1 cellular context compared by ENCODE assay signal in the genomic region with DNA sequence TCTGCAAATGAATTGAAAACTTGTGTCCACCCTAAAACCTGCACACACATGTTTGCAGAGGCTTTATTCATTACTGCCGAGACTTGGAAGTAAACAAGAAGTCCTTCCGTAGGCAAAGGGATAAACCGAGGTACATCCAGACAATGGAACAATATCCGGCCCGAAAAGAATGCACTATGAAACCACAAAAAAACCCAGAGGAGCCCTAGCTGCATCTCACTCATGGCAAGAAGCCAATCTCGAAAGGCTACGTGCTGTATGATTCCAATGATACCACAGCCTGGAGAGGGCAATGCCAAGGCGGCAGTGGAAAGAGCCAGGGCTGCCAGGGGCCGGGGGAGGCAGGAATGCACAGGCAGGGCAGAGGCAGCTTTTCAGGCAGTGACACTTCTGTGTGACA.
TF ChIP-seq lines count a peak whose summit lies in the region.

No MANE protein-coding gene starts in this region.

TF ChIP-seq in GM23338, 12 proteins besides CTCF, POLR2A, EP300 and RAD21 (continued from another document):
- TF ChIP-seq, protein P1, sequence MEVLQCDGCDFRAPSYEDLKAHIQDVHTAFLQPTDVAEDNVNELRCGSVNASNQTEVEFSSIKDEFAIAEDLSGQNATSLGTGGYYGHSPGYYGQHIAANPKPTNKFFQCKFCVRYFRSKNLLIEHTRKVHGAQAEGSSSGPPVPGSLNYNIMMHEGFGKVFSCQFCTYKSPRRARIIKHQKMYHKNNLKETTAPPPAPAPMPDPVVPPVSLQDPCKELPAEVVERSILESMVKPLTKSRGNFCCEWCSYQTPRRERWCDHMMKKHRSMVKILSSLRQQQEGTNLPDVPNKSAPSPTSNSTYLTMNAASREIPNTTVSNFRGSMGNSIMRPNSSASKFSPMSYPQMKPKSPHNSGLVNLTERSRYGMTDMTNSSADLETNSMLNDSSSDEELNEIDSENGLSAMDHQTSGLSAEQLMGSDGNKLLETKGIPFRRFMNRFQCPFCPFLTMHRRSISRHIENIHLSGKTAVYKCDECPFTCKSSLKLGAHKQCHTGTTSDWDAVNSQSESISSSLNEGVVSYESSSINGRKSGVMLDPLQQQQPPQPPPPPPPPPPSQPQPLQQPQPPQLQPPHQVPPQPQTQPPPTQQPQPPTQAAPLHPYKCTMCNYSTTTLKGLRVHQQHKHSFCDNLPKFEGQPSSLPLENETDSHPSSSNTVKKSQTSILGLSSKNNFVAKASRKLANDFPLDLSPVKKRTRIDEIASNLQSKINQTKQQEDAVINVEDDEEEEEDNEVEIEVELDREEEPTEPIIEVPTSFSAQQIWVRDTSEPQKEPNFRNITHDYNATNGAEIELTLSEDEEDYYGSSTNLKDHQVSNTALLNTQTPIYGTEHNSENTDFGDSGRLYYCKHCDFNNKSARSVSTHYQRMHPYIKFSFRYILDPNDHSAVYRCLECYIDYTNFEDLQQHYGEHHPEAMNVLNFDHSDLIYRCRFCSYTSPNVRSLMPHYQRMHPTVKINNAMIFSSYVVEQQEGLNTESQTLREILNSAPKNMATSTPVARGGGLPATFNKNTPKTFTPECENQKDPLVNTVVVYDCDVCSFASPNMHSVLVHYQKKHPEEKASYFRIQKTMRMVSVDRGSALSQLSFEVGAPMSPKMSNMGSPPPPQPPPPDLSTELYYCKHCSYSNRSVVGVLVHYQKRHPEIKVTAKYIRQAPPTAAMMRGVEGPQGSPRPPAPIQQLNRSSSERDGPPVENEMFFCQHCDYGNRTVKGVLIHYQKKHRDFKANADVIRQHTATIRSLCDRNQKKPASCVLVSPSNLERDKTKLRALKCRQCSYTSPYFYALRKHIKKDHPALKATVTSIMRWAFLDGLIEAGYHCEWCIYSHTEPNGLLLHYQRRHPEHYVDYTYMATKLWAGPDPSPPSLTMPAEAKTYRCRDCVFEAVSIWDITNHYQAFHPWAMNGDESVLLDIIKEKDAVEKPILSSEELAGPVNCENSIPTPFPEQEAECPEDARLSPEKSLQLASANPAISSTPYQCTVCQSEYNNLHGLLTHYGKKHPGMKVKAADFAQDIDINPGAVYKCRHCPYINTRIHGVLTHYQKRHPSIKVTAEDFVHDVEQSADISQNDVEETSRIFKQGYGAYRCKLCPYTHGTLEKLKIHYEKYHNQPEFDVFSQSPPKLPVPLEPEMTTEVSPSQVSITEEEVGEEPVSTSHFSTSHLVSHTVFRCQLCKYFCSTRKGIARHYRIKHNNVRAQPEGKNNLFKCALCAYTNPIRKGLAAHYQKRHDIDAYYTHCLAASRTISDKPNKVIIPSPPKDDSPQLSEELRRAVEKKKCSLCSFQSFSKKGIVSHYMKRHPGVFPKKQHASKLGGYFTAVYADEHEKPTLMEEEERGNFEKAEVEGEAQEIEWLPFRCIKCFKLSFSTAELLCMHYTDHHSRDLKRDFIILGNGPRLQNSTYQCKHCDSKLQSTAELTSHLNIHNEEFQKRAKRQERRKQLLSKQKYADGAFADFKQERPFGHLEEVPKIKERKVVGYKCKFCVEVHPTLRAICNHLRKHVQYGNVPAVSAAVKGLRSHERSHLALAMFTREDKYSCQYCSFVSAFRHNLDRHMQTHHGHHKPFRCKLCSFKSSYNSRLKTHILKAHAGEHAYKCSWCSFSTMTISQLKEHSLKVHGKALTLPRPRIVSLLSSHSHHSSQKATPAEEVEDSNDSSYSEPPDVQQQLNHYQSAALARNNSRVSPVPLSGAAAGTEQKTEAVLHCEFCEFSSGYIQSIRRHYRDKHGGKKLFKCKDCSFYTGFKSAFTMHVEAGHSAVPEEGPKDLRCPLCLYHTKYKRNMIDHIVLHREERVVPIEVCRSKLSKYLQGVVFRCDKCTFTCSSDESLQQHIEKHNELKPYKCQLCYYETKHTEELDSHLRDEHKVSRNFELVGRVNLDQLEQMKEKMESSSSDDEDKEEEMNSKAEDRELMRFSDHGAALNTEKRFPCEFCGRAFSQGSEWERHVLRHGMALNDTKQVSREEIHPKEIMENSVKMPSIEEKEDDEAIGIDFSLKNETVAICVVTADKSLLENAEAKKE (CRISPR knock-in tag; IDR thresholded peaks at IDR 0.05): no peak
- TF ChIP-seq JUNB (IDR thresholded peaks at IDR 0.05; ENCODE audit: unreplicated experiment) (no peak), POLR2AphosphoS5 (IDR thresholded peaks at IDR 0.05; ENCODE audit: low read depth) (no peak), CREB1 (CRISPR knock-in tag; IDR thresholded peaks at IDR 0.05; ENCODE audit: low read depth) (no peak), STAT1 (IDR thresholded peaks at IDR 0.05; ENCODE audit: unreplicated experiment) (no peak), ZNF114 (CRISPR knock-in tag; IDR thresholded peaks at IDR 0.05) (no peak), NANOG (IDR thresholded peaks at IDR 0.05; ENCODE audit: borderline replicate concordance) (no peak)
- TF ChIP-seq, protein P2, sequence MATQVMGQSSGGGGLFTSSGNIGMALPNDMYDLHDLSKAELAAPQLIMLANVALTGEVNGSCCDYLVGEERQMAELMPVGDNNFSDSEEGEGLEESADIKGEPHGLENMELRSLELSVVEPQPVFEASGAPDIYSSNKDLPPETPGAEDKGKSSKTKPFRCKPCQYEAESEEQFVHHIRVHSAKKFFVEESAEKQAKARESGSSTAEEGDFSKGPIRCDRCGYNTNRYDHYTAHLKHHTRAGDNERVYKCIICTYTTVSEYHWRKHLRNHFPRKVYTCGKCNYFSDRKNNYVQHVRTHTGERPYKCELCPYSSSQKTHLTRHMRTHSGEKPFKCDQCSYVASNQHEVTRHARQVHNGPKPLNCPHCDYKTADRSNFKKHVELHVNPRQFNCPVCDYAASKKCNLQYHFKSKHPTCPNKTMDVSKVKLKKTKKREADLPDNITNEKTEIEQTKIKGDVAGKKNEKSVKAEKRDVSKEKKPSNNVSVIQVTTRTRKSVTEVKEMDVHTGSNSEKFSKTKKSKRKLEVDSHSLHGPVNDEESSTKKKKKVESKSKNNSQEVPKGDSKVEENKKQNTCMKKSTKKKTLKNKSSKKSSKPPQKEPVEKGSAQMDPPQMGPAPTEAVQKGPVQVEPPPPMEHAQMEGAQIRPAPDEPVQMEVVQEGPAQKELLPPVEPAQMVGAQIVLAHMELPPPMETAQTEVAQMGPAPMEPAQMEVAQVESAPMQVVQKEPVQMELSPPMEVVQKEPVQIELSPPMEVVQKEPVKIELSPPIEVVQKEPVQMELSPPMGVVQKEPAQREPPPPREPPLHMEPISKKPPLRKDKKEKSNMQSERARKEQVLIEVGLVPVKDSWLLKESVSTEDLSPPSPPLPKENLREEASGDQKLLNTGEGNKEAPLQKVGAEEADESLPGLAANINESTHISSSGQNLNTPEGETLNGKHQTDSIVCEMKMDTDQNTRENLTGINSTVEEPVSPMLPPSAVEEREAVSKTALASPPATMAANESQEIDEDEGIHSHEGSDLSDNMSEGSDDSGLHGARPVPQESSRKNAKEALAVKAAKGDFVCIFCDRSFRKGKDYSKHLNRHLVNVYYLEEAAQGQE (IDR thresholded peaks at IDR 0.05; ENCODE audit: unreplicated experiment): no peak
